Comparison of ENCODE assay signal across 16 cellular contexts in genomic region chr16:70721202-70721963, GRCh38.
"Had no signal": no experiment of that assay in that cellular context is flagged by ENCODE, and none has a peak within 500 bp of the region (broad histone marks: within the 10 kb centered on the region; RNA-seq: fewer than 3 reads in every experiment).

No MANE protein-coding gene starts in this region.

- H3K27me3 ChIP-seq: ascending aorta, gastrocnemius medialis, heart left ventricle, neural progenitor cell, ovary, sigmoid colon, spleen, thyroid gland, uterus had no signal

- H3K27ac Mint-ChIP-seq: activated B cell treated with CpG ODN at 0.5 μM for 24 hours, endodermal cell had no signal

- H3K4me3 ChIP-seq: ascending aorta, gastrocnemius medialis, heart left ventricle, neural progenitor cell, ovary, sigmoid colon, spleen, thyroid gland, uterus had no signal

- H3K27me3 Mint-ChIP-seq: activated B cell treated with CpG ODN at 0.5 μM for 24 hours had no signal

- H3K36me3 ChIP-seq: gastrocnemius medialis, neural progenitor cell, ovary, uterus had no signal

- DNase-seq: activated B cell treated with CpG ODN at 0.5 μM for 24 hours; activated effector memory CD4-positive, alpha-beta T cell treated with Interleukin-2 at 50 U/mL for 16 hours; activated T-cell treated with anti-CD3 and anti-CD28 coated beads, Interleukin-2, amount 50 U/mL, for 1 hour; endodermal cell; erythroblast; gastrocnemius medialis; heart left ventricle; immature natural killer cell; ovary; sigmoid colon; spleen; SW 1271; thyroid gland; uterus had no signal

- H3K27ac ChIP-seq: ascending aorta, gastrocnemius medialis, heart left ventricle, neural progenitor cell, ovary, sigmoid colon, spleen, thyroid gland, uterus had no signal

- ATAC-seq: gastrocnemius medialis, heart left ventricle had no signal

- H3K4me3 Mint-ChIP-seq: activated B cell treated with CpG ODN at 0.5 μM for 24 hours, endodermal cell, immature natural killer cell, neural progenitor cell had no signal

- H3K9ac ChIP-seq: neural progenitor cell had no signal

- H3K4me2 ChIP-seq: neural progenitor cell had no signal

- H3K9me3 Mint-ChIP-seq: activated B cell treated with CpG ODN at 0.5 μM for 24 hours, immature natural killer cell had no signal

- H3K4me1 Mint-ChIP-seq: activated B cell treated with CpG ODN at 0.5 μM for 24 hours, endodermal cell, immature natural killer cell had no signal

- H3K9me3 ChIP-seq: ascending aorta, gastrocnemius medialis, ovary, sigmoid colon, spleen, thyroid gland, uterus had no signal
